ENCODE assay signal across 18 cellular contexts in the genomic region with DNA sequence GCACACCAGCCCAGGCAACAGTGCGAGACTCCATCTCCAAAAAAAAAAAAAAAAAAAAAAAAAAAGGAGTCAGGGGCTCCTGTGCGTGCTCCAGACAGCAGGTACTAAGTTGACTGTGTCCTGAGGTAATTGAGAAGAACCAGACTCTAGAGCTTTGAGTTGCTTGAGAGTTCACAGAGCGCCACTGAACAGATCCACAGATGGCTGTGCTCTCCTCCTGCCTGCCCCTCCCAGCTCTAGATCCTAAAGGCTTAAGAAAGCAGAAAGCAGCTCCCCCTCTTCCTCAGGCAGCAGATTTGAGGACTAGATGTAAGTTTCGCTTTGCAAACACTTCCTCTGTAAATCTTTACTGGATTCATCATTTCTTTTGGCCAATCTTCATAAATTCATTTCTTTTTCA. TPM values are rescaled to one million over a fixed set of nuclear protein-coding genes. Genes with fewer than 3 reads are reported as not detected.
A peak's percentile ranks its signal among the peaks of the same experiment; 100 is the strongest.
DNase-seq lines count a peak whose midpoint lies in the region; ATAC-seq and TF ChIP-seq lines count a peak whose summit lies in the region.
"Had no signal": no experiment of that assay in that cellular context is flagged by ENCODE, and none has a peak within 500 bp of the region (broad histone marks: within the 10 kb centered on the region; RNA-seq: fewer than 3 reads in every experiment).

No MANE protein-coding gene starts in this region.

- H3K9me3 ChIP-seq in endodermal cell (ENCODE audit: control insufficient read depth, low read length): no peaks in the 10 kb centered on the region
- H3K9me3 ChIP-seq: A549, Caco-2, HAP-1 had no signal

- H3K9me3 Mint-ChIP-seq in activated T-cell treated with anti-CD3 and anti-CD28 coated beads, Interleukin-2, amount 50 U/mL, for 24 hours: no peaks in the 10 kb centered on the region
- H3K9me3 Mint-ChIP-seq in activated T-cell treated with anti-CD3 and anti-CD28 coated beads, Interleukin-2, amount 50 U/mL, for 4 hours: no peaks in the 10 kb centered on the region
- H3K9me3 Mint-ChIP-seq in activated CD8-positive, alpha-beta T cell treated with anti-CD3 and anti-CD28 coated beads, Interleukin-2, amount 10 ng/mL, durations not matched to agents 7 days and 5 days (ENCODE audit: insufficient read depth): no peaks in the 10 kb centered on the region
- no peaks in the 10 kb centered on the region for H3K9me3 Mint-ChIP-seq in endodermal cell
- H3K9me3 Mint-ChIP-seq in stimulated activated effector memory CD8-positive, alpha-beta T cell treated with anti-CD3 and anti-CD28 coated beads, Interleukin-12 subunit alpha, Interleukin-12 subunit beta, amount 100 ng/mL, for 72 hours: no peaks in the 10 kb centered on the region
- H3K9me3 Mint-ChIP-seq: CD4-positive, alpha-beta T cell had no signal

- CTCF ChIA-PET in activated CD8-positive, alpha-beta T cell treated with anti-CD3 and anti-CD28 coated beads, Interleukin-2, amount 10 ng/mL, durations not matched to agents 7 days and 5 days (lab: Charles Lee): interaction anchor here (2.8 kb wide), 1 partner anchor 175 kb away, joined by 13 read pairs; no protein-coding TSS in a partner anchor
- CTCF ChIA-PET in RWPE1 (lab: Yijun Ruan, JAX): no interaction called here

- no peaks in the 10 kb centered on the region for H3K4me1 Mint-ChIP-seq in activated T-cell treated with anti-CD3 and anti-CD28 coated beads, Interleukin-2, amount 50 U/mL, for 24 hours (ENCODE audit: low read depth)
- H3K4me1 Mint-ChIP-seq in activated T-cell treated with anti-CD3 and anti-CD28 coated beads, Interleukin-2, amount 50 U/mL, for 4 hours (ENCODE audit: low read depth): no peaks in the 10 kb centered on the region
- H3K4me1 Mint-ChIP-seq in activated CD8-positive, alpha-beta T cell treated with anti-CD3 and anti-CD28 coated beads, Interleukin-2, amount 10 ng/mL, durations not matched to agents 7 days and 5 days (ENCODE audit: low read depth): no peaks in the 10 kb centered on the region
- H3K4me1 Mint-ChIP-seq in endodermal cell: peaks cover 7% of the 10 kb centered on the region
- peaks cover 7% of the 10 kb centered on the region for H3K4me1 Mint-ChIP-seq in stimulated activated effector memory CD8-positive, alpha-beta T cell treated with anti-CD3 and anti-CD28 coated beads, Interleukin-12 subunit alpha, Interleukin-12 subunit beta, amount 100 ng/mL, for 72 hours

- no peaks in the 10 kb centered on the region for H3K27me3 Mint-ChIP-seq in activated T-cell treated with anti-CD3 and anti-CD28 coated beads, Interleukin-2, amount 50 U/mL, for 24 hours
- no peaks in the 10 kb centered on the region for H3K27me3 Mint-ChIP-seq in activated T-cell treated with anti-CD3 and anti-CD28 coated beads, Interleukin-2, amount 50 U/mL, for 4 hours (ENCODE audit: low read depth)
- H3K27me3 Mint-ChIP-seq in activated CD8-positive, alpha-beta T cell treated with anti-CD3 and anti-CD28 coated beads, Interleukin-2, amount 10 ng/mL, durations not matched to agents 7 days and 5 days (ENCODE audit: low read depth): no peaks in the 10 kb centered on the region
- no peaks in the 10 kb centered on the region for H3K27me3 Mint-ChIP-seq in endodermal cell (ENCODE audit: insufficient read depth)
- H3K27me3 Mint-ChIP-seq: CD4-positive, alpha-beta T cell had no signal

- H3K36me3 Mint-ChIP-seq in activated T-cell treated with anti-CD3 and anti-CD28 coated beads, Interleukin-2, amount 50 U/mL, for 24 hours (ENCODE audit: low read depth): peaks cover 95% of the 10 kb centered on the region
- H3K36me3 Mint-ChIP-seq in activated T-cell treated with anti-CD3 and anti-CD28 coated beads, Interleukin-2, amount 50 U/mL, for 4 hours (ENCODE audit: insufficient read depth): peaks cover 62% of the 10 kb centered on the region
- peaks cover 62% of the 10 kb centered on the region for H3K36me3 Mint-ChIP-seq in activated CD8-positive, alpha-beta T cell treated with anti-CD3 and anti-CD28 coated beads, Interleukin-2, amount 10 ng/mL, durations not matched to agents 7 days and 5 days (ENCODE audit: low read depth)
- H3K36me3 Mint-ChIP-seq in endodermal cell (ENCODE audit: low read depth): peaks cover 77% of the 10 kb centered on the region
- peaks cover 91% of the 10 kb centered on the region for H3K36me3 Mint-ChIP-seq in stimulated activated effector memory CD8-positive, alpha-beta T cell treated with anti-CD3 and anti-CD28 coated beads, Interleukin-12 subunit alpha, Interleukin-12 subunit beta, amount 100 ng/mL, for 72 hours

- H3K36me3 ChIP-seq in endodermal cell (ENCODE audit: control insufficient read depth, insufficient read depth, low read length): peaks cover 93% of the 10 kb centered on the region

- no peak overlapping the region for H3K4me3 Mint-ChIP-seq in activated T-cell treated with anti-CD3 and anti-CD28 coated beads, Interleukin-2, amount 50 U/mL, for 24 hours
- H3K4me3 Mint-ChIP-seq in activated T-cell treated with anti-CD3 and anti-CD28 coated beads, Interleukin-2, amount 50 U/mL, for 4 hours: no peak overlapping the region
- H3K4me3 Mint-ChIP-seq in activated CD8-positive, alpha-beta T cell treated with anti-CD3 and anti-CD28 coated beads, Interleukin-2, amount 10 ng/mL, durations not matched to agents 7 days and 5 days: no peak overlapping the region
- H3K4me3 Mint-ChIP-seq in endodermal cell: no peak overlapping the region
- H3K4me3 Mint-ChIP-seq in stimulated activated effector memory CD8-positive, alpha-beta T cell treated with anti-CD3 and anti-CD28 coated beads, Interleukin-12 subunit alpha, Interleukin-12 subunit beta, amount 100 ng/mL, for 72 hours: no peak overlapping the region
- H3K4me3 Mint-ChIP-seq: CD4-positive, alpha-beta T cell had no signal

- POLR2A ChIA-PET in activated CD8-positive, alpha-beta T cell treated with anti-CD3 and anti-CD28 coated beads, Interleukin-2, amount 10 ng/mL, durations not matched to agents 7 days and 5 days (lab: Charles Lee): no interaction called here
- POLR2A ChIA-PET in RWPE1 (lab: Yijun Ruan, JAX; ENCODE audit: low non-redundant PET): no interaction called here

- TF ChIP-seq CTCF in endodermal cell (conservative IDR thresholded peaks at IDR 0.05) (no peak), RWPE1 (conservative IDR thresholded peaks at IDR 0.05; ENCODE audit: low read depth) (no peak), GM13977 (IDR thresholded peaks at IDR 0.05; ENCODE audit: extremely low read depth, insufficient read depth, missing control alignments) (no peak)

- H3K27me3 ChIP-seq in endodermal cell (ENCODE audit: control insufficient read depth, insufficient read depth, low read length, poor library complexity, severe bottlenecking): no peaks in the 10 kb centered on the region

- no peak overlapping the region for H3K4me3 ChIP-seq in endodermal cell (ENCODE audit: low read length)
- H3K4me3 ChIP-seq: A549, HAP-1 had no signal

- DNase-seq in activated T-cell treated with anti-CD3 and anti-CD28 coated beads, Interleukin-2, amount 50 U/mL, for 24 hours: no peak
- DNase-seq in activated T-cell treated with anti-CD3 and anti-CD28 coated beads, Interleukin-2, amount 50 U/mL, for 4 hours: no peak
- no peak for DNase-seq in activated CD8-positive, alpha-beta T cell treated with anti-CD3 and anti-CD28 coated beads, Interleukin-2, amount 10 ng/mL, durations not matched to agents 7 days and 5 days
- DNase-seq in endodermal cell: peak; percentile 6
- no peak for DNase-seq in stimulated activated effector memory CD8-positive, alpha-beta T cell treated with anti-CD3 and anti-CD28 coated beads, Interleukin-12 subunit alpha, Interleukin-12 subunit beta, amount 100 ng/mL, for 72 hours (ENCODE audit: low spot score in 2 of 2)
- no peak for DNase-seq in RWPE1 (ENCODE audit: low spot score)
- no peak for DNase-seq in stimulated activated CD4-positive, alpha-beta T cell treated with anti-CD3 and anti-CD28 coated beads, Interleukin-4, amount 100 ng/mL, for 1 hour
- no peak for DNase-seq in GM13977 (ENCODE audit: low spot score)
- DNase-seq: AML-193; Caco-2; CD4-positive, alpha-beta T cell; GDM1 had no signal

- 90 to 97% methylated on average over 2 to 3 of the region's 4 CpGs for WGBS in endodermal cell (ENCODE audit: insufficient coverage in 1 of 2, insufficient read length in 1 of 2), 2 experiments

- in situ Hi-C loops in GM13977 (cut with MboI; ENCODE audit: low pct_unique_long_range_greater_than_20kb, low sequenced_read_pairs, unreplicated experiment): no loop called here

- H3K9ac ChIP-seq in endodermal cell (ENCODE audit: extremely low read depth, low read length, poor library complexity, severe bottlenecking): no peak overlapping the region

- H3K27ac ChIP-seq in endodermal cell (ENCODE audit: low read depth, low read length): no peak overlapping the region
- no peak overlapping the region for H3K27ac ChIP-seq in RWPE1
- H3K27ac ChIP-seq: 22Rv1, A549, C4-2B had no signal

- ATAC-seq in activated T-cell treated with anti-CD3 and anti-CD28 coated beads, Interleukin-2, amount 50 U/mL, for 4 hours: no peak
- no peak for ATAC-seq in activated CD8-positive, alpha-beta T cell treated with anti-CD3 and anti-CD28 coated beads, Interleukin-2, amount 10 ng/mL, durations not matched to agents 7 days and 5 days
- no peak for ATAC-seq in stimulated activated effector memory CD8-positive, alpha-beta T cell treated with anti-CD3 and anti-CD28 coated beads, Interleukin-12 subunit alpha, Interleukin-12 subunit beta, amount 100 ng/mL, for 72 hours
- ATAC-seq: A549 had no signal

- peak overlapping the region; percentile 37 for H3K27ac Mint-ChIP-seq in activated T-cell treated with anti-CD3 and anti-CD28 coated beads, Interleukin-2, amount 50 U/mL, for 24 hours
- H3K27ac Mint-ChIP-seq in activated CD8-positive, alpha-beta T cell treated with anti-CD3 and anti-CD28 coated beads, Interleukin-2, amount 10 ng/mL, durations not matched to agents 7 days and 5 days: peak overlapping the region; percentile 37
- H3K27ac Mint-ChIP-seq in endodermal cell: no peak overlapping the region
- peak overlapping the region; percentile 6 for H3K27ac Mint-ChIP-seq in stimulated activated effector memory CD8-positive, alpha-beta T cell treated with anti-CD3 and anti-CD28 coated beads, Interleukin-12 subunit alpha, Interleukin-12 subunit beta, amount 100 ng/mL, for 72 hours
- H3K27ac Mint-ChIP-seq: CD4-positive, alpha-beta T cell had no signal

- no peaks in the 10 kb centered on the region for H3K4me1 ChIP-seq in endodermal cell (ENCODE audit: control insufficient read depth, insufficient read depth, low read length)
- H3K4me1 ChIP-seq: A549, HAP-1 had no signal

RNA-seq across cellular contexts. Expression of gene SHH, which starts 38.7 kb away (rescaled TPM):
- total RNA-seq in activated T-cell treated with anti-CD3 and anti-CD28 coated beads, Interleukin-2, amount 50 U/mL, for 4 hours: under 1 TPM in 2 of 3 donors, not detected in 1; 0.05 TPM
- under 1 TPM in 1 of 2 experiments, not detected in 1; 0.08 TPM for total RNA-seq in activated CD8-positive, alpha-beta T cell treated with anti-CD3 and anti-CD28 coated beads, Interleukin-2, amount 10 ng/mL, durations not matched to agents 7 days and 5 days
- total RNA-seq in endodermal cell: 1 to 10 TPM in 1 of 2 donors, under 1 TPM in 1; 0.99 to 1.6 TPM
- polyA plus RNA-seq in endodermal cell (2013, experiment 1 of 2): 0.93 TPM
- 0.41 TPM for polyA plus RNA-seq in endodermal cell (2013, experiment 2 of 2)
- total RNA-seq: CD4-positive, alpha-beta T cell; H1 had no signal
- polyA plus RNA-seq: BJ, H1 had no signal
